Comparison of ENCODE assay signal across 1 cellular context in the genomic region with DNA sequence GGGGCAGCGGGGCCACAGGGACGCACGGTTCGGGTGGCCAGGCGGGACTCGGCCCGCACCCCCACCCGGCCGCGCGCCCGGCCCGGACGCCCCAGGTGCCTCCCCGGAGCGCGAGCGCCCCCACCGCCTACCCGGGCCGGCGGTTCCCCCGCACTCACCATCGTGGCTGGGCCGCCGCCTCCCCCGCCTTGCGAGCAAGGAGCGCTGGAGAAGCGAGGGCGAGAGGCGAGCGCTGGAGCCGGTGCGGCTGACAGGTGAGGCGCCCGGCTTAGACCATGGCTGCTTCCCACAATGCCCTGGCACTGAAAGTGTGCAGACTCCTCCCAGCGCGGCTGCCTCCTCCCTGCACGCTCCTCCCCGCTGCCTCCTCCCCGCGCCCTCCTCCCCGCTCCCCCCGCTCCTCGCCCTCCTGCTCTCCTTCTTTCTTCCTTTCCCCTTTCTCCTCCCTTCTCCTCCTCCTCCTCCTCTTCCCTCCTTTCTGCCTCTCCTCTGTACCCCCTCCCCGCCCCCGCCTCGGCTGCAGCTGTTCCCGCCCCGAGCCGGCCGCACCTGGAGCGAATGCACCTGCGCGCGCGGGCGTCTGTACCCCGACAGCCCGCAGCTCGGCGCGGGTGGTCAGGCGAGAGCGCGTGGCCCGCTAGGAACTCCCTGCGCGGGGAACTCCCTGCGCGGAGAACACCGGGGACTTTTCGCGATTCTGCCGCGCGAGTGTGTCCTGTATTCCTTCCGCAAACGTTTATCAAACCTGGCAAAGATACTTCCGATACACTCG.
TF ChIP-seq lines count a peak whose summit lies in the region.

A gene (minus strand): TSS at position 293 of the 772 bp plus-strand sequence. CDS start 132 bp downstream, at position 161.

TF ChIP-seq in HEK293, 187 proteins besides CTCF, POLR2A, EP300 and RAD21 (continued from another document):
- TF ChIP-seq, protein P1, sequence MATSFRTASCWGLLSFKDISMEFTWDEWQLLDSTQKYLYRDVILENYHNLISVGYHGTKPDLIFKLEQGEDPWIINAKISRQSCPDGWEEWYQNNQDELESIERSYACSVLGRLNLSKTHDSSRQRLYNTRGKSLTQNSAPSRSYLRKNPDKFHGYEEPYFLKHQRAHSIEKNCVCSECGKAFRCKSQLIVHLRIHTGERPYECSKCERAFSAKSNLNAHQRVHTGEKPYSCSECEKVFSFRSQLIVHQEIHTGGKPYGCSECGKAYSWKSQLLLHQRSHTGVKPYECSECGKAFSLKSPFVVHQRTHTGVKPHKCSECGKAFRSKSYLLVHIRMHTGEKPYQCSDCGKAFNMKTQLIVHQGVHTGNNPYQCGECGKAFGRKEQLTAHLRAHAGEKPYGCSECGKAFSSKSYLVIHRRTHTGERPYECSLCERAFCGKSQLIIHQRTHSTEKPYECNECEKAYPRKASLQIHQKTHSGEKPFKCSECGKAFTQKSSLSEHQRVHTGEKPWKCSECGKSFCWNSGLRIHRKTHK (tag by site-specific recombination; IDR thresholded peaks at IDR 0.05), result no peak
- no peak for TF ChIP-seq ZNF354C (tag by site-specific recombination; IDR thresholded peaks at IDR 0.05; ENCODE audit: borderline replicate concordance, low read depth)
- TF ChIP-seq, protein P2, sequence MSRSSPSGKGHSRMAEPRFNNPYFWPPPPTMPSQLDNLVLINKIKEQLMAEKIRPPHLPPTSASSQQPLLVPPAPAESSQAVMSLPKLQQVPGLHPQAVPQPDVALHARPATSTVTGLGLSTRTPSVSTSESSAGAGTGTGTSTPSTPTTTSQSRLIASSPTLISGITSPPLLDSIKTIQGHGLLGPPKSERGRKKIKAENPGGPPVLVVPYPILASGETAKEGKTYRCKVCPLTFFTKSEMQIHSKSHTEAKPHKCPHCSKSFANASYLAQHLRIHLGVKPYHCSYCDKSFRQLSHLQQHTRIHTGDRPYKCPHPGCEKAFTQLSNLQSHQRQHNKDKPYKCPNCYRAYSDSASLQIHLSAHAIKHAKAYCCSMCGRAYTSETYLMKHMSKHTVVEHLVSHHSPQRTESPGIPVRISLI (tag by site-specific recombination; IDR thresholded peaks at IDR 0.05), result no peak
- no peak for TF ChIP-seq ZNF585B (tag by site-specific recombination; IDR thresholded peaks at IDR 0.05)
- no peak for TF ChIP-seq ZNF266 (tag by site-specific recombination; IDR thresholded peaks at IDR 0.05; ENCODE audit: low read depth)
- TF ChIP-seq GFI1B (tag by site-specific recombination; IDR thresholded peaks at IDR 0.05), result no peak
- no peak for TF ChIP-seq ZNF23 (tag by site-specific recombination; IDR thresholded peaks at IDR 0.05; ENCODE audit: borderline replicate concordance)
- TF ChIP-seq ZNF335 (tag by site-specific recombination; conservative IDR thresholded peaks at IDR 0.05), result no peak; the same call in 1 of the 2 replicates
- TF ChIP-seq ZNF146 (tag by site-specific recombination; IDR thresholded peaks at IDR 0.05), result no peak
- no peak for TF ChIP-seq ZNF558 (tag by site-specific recombination; IDR thresholded peaks at IDR 0.05)
- TF ChIP-seq, protein P3, sequence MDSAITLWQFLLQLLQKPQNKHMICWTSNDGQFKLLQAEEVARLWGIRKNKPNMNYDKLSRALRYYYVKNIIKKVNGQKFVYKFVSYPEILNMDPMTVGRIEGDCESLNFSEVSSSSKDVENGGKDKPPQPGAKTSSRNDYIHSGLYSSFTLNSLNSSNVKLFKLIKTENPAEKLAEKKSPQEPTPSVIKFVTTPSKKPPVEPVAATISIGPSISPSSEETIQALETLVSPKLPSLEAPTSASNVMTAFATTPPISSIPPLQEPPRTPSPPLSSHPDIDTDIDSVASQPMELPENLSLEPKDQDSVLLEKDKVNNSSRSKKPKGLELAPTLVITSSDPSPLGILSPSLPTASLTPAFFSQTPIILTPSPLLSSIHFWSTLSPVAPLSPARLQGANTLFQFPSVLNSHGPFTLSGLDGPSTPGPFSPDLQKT (IDR thresholded peaks at IDR 0.05; ENCODE audit: borderline replicate concordance, low read depth, low read length), result no peak
- TF ChIP-seq ZNF211 (tag by site-specific recombination; IDR thresholded peaks at IDR 0.05; ENCODE audit: low read depth), result no peak
- TF ChIP-seq, protein P4, sequence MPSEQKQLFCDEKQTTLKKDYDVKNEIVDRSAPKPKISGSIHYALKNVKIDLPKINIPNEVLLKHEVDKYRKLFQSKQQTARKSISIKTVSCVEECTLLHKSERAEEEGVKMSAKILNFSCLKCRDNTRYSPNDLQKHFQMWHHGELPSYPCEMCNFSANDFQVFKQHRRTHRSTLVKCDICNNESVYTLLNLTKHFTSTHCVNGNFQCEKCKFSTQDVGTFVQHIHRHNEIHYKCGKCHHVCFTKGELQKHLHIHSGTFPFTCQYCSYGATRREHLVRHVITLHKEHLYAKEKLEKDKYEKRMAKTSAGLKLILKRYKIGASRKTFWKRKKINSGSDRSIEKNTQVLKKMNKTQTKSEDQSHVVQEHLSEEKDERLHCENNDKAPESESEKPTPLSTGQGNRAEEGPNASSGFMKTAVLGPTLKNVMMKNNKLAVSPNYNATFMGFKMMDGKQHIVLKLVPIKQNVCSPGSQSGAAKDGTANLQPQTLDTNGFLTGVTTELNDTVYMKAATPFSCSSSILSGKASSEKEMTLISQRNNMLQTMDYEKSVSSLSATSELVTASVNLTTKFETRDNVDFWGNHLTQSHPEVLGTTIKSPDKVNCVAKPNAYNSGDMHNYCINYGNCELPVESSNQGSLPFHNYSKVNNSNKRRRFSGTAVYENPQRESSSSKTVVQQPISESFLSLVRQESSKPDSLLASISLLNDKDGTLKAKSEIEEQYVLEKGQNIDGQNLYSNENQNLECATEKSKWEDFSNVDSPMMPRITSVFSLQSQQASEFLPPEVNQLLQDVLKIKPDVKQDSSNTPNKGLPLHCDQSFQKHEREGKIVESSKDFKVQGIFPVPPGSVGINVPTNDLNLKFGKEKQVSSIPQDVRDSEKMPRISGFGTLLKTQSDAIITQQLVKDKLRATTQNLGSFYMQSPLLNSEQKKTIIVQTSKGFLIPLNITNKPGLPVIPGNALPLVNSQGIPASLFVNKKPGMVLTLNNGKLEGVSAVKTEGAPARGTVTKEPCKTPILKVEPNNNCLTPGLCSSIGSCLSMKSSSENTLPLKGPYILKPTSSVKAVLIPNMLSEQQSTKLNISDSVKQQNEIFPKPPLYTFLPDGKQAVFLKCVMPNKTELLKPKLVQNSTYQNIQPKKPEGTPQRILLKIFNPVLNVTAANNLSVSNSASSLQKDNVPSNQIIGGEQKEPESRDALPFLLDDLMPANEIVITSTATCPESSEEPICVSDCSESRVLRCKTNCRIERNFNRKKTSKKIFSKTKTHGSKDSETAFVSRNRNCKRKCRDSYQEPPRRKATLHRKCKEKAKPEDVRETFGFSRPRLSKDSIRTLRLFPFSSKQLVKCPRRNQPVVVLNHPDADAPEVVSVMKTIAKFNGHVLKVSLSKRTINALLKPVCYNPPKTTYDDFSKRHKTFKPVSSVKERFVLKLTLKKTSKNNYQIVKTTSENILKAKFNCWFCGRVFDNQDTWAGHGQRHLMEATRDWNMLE (tag by site-specific recombination; conservative IDR thresholded peaks at IDR 0.05; ENCODE audit: low read depth), result no peak
- TF ChIP-seq ZNF621 (tag by site-specific recombination; IDR thresholded peaks at IDR 0.05), result no peak
- TF ChIP-seq ZBTB8A (tag by site-specific recombination; IDR thresholded peaks at IDR 0.05), result no peak
- no peak for TF ChIP-seq ZNF223 (tag by site-specific recombination; IDR thresholded peaks at IDR 0.05)
